Comparison of ENCODE assay signal across 1 cellular context in genomic region chr20:13008761-13009681, GRCh38.
TF ChIP-seq lines count a peak whose summit lies in the region.

Gene SPTLC3, plus strand, starts transcription at chr20:13008972. Its CDS starts 296 bp downstream, at chr20:13009268.

TF ChIP-seq in HepG2, 621 proteins besides CTCF, POLR2A, EP300 and RAD21 (continued from another document and continues in another):
- TF ChIP-seq ZNF318 (CRISPR knock-in tag; IDR thresholded peaks at IDR 0.05): no peak
- TF ChIP-seq ZNF432 (CRISPR knock-in tag; IDR thresholded peaks at IDR 0.05; ENCODE audit: borderline replicate concordance): no peak
- no peak for TF ChIP-seq DZIP1 (CRISPR knock-in tag; IDR thresholded peaks at IDR 0.05)
- no peak for TF ChIP-seq CBX1 (IDR thresholded peaks at IDR 0.05; ENCODE audit: low read depth)
- no peak for TF ChIP-seq JUNB (CRISPR knock-in tag; IDR thresholded peaks at IDR 0.05; ENCODE audit: borderline replicate concordance)
- TF ChIP-seq ZNF383 (CRISPR knock-in tag; IDR thresholded peaks at IDR 0.05; ENCODE audit: borderline replicate concordance): no peak
- TF ChIP-seq GATA4 (IDR thresholded peaks at IDR 0.05; ENCODE audit: borderline replicate concordance, low read depth): no peak
- TF ChIP-seq ZNF878 (CRISPR knock-in tag; IDR thresholded peaks at IDR 0.05): no peak
- TF ChIP-seq ZNF780A (CRISPR knock-in tag; IDR thresholded peaks at IDR 0.05): no peak
- TF ChIP-seq ZNF142 (CRISPR knock-in tag; IDR thresholded peaks at IDR 0.05): no peak
- TF ChIP-seq ZNF766 (CRISPR knock-in tag; IDR thresholded peaks at IDR 0.05; ENCODE audit: borderline replicate concordance): no peak
- TF ChIP-seq SCMH1 (CRISPR knock-in tag; IDR thresholded peaks at IDR 0.05; ENCODE audit: borderline replicate concordance): no peak
- peak; percentile 93 for TF ChIP-seq POLR2AphosphoS5 (IDR thresholded peaks at IDR 0.05; ENCODE audit: low read depth, low read length)
- TF ChIP-seq HNRNPUL1 (IDR thresholded peaks at IDR 0.05; ENCODE audit: low read depth, low read length): no peak
- TF ChIP-seq NCOR1 (IDR thresholded peaks at IDR 0.05; ENCODE audit: borderline replicate concordance, low read length): no peak
- TF ChIP-seq NFYC (CRISPR knock-in tag; IDR thresholded peaks at IDR 0.05): 0 out of 2 replicates have a peak, but pooled peaks have one; percentile 7
- TF ChIP-seq ZNF589 (CRISPR knock-in tag; conservative IDR thresholded peaks at IDR 0.05): no peak
- no peak for TF ChIP-seq ZNF263 (CRISPR knock-in tag; IDR thresholded peaks at IDR 0.05)
- 0 out of 2 replicates have a peak, but pooled peaks have one; percentile 33 for TF ChIP-seq HOXA5 (CRISPR knock-in tag; IDR thresholded peaks at IDR 0.05)
- TF ChIP-seq EED (CRISPR knock-in tag; IDR thresholded peaks at IDR 0.05): no peak
- no peak; the same call in 1 of the 2 replicates for TF ChIP-seq PAXIP1 (CRISPR knock-in tag; conservative IDR thresholded peaks at IDR 0.05)
- no peak for TF ChIP-seq PRDM15 (CRISPR knock-in tag; IDR thresholded peaks at IDR 0.05)
- TF ChIP-seq GRHL1 (CRISPR knock-in tag; conservative IDR thresholded peaks at IDR 0.05): no peak
